ENCODE assay signal across 11 cellular contexts in the genomic region with DNA sequence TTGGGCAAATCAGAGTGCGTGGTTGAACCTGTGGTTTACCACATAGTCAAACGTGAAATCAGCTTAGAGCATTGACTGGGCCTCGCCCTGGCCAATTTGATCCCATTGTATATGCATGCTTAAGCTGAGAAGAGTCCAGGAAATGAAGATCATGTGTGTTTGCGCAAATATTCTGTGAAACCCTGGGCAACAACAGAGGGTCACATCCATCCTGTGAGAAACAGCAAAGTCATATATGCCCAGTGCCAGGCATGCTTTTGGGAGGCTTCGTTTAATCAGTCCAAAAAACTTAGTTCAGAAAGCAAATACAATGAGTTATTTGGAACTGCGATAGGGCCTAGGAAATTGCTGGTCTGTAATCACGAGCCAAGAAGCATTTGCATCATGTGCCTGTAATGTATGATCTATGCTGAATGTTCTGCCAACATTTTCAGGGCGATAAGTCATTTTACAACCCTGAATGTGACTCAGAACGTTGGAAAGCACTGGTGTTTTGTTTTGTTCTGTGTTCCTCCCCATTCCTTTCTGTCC.
DNase-seq lines count a peak whose midpoint lies in the region; ATAC-seq, FAIRE-seq and TF ChIP-seq lines count a peak whose summit lies in the region.
"Had no signal": no experiment of that assay in that cellular context is flagged by ENCODE, and none has a peak within 500 bp of the region (broad histone marks: within the 10 kb centered on the region; RNA-seq: fewer than 3 reads in every experiment).

No MANE protein-coding gene starts in this region.

- H3K9ac ChIP-seq in DND-41 (ENCODE audit: low read depth, low read length), result no peak overlapping the region

- TF ChIP-seq CTCF in DND-41 (IDR thresholded peaks at IDR 0.05; ENCODE audit: borderline replicate concordance, extremely low read depth, low read length, poor library complexity, severe bottlenecking) (no peak), RWPE2 (IDR thresholded peaks at IDR 0.05; ENCODE audit: poor library complexity, severe bottlenecking) (no peak), foreskin fibroblast (IDR thresholded peaks at IDR 0.05; ENCODE audit: low read depth, low read length) (no peak), retinal pigment epithelial cell (conservative IDR thresholded peaks at IDR 0.05; ENCODE audit: low read depth, low read length) (no peak), D721Med (IDR thresholded peaks at IDR 0.05; ENCODE audit: insufficient read depth, missing control alignments) (no peak)

- no peak overlapping the region for H3K4me2 ChIP-seq in DND-41 (ENCODE audit: insufficient read depth, low read length)

- no peak for ATAC-seq in DND-41 (ENCODE audit: insufficient read depth, low read depth)
- ATAC-seq in RWPE2 (ENCODE audit: low read depth), result peak; percentile 90
- ATAC-seq in GM21423 (IDR thresholded peaks at IDR 0.05; ENCODE audit: unreplicated experiment), result no peak

- H3K27ac ChIP-seq in DND-41 (ENCODE audit: low read length) (no peak overlapping the region), RWPE2 (ENCODE audit: poor library complexity, severe bottlenecking) (peak overlapping the region; percentile 76)

- no peaks in the 10 kb centered on the region for H3K4me1 ChIP-seq in DND-41 (ENCODE audit: insufficient read depth, low read length)
- H3K4me1 ChIP-seq in RWPE2 (ENCODE audit: insufficient read depth, poor library complexity, severe bottlenecking), result peaks cover 7% of the 10 kb centered on the region

- no peaks in the 10 kb centered on the region for H4K20me1 ChIP-seq in DND-41 (ENCODE audit: insufficient read depth, low read length)

- H2AFZ ChIP-seq in DND-41 (ENCODE audit: low read depth, low read length), result no peak overlapping the region

- H3K36me3 ChIP-seq in DND-41 (ENCODE audit: insufficient read depth, low read length) (no peaks in the 10 kb centered on the region), RWPE2 (ENCODE audit: low read depth) (no peaks in the 10 kb centered on the region)

- no peak overlapping the region for H3K4me3 ChIP-seq in DND-41 (ENCODE audit: low read depth in 1 of 2, low read length in 2 of 2)
- H3K4me3 ChIP-seq in RWPE2 (ENCODE audit: severe bottlenecking), result no peak overlapping the region
- H3K4me3 ChIP-seq in foreskin fibroblast (ENCODE audit: low read depth in 1 of 2, low read length in 2 of 2), result no peak overlapping the region
- no peak overlapping the region for H3K4me3 ChIP-seq in retinal pigment epithelial cell (ENCODE audit: low read length)

- DNase-seq in DND-41, result peak; percentile 4
- DNase-seq in RWPE2 (ENCODE audit: low spot score), result no peak
- DNase-seq in foreskin fibroblast, result peak; percentile 94 to 96
- DNase-seq in retinal pigment epithelial cell (ENCODE audit: low read depth), result peak; percentile 96
- no peak for DNase-seq in germinal center (ENCODE audit: low spot score)
- DNase-seq in D721Med (ENCODE audit: insufficient read length, low spot score), result no peak
- no peak for DNase-seq in NCI-H1694 (lab: John Stamatoyannopoulos, UW)
- DNase-seq: amniotic stem cell, Karpas-422, NCI-H510A treated with DMSO at 0.1 percent for 48 hours had no signal

- peaks cover 4% of the 10 kb centered on the region for H3K27me3 ChIP-seq in DND-41 (ENCODE audit: insufficient read depth, low read length, poor library complexity)
- H3K27me3 ChIP-seq in RWPE2 (ENCODE audit: insufficient read depth, poor library complexity, severe bottlenecking), result no peaks in the 10 kb centered on the region

- H3K79me2 ChIP-seq in DND-41 (ENCODE audit: insufficient read depth, low read length), result no peaks in the 10 kb centered on the region

- no peak for FAIRE-seq in D721Med (lab: Jason Lieb, UNC)

- H3K9me3 ChIP-seq in DND-41 (ENCODE audit: insufficient read depth, low read length, severe bottlenecking), result no peaks in the 10 kb centered on the region
- H3K9me3 ChIP-seq in RWPE2 (ENCODE audit: severe bottlenecking), result no peaks in the 10 kb centered on the region

Comparison
In these comparisons a context has a peak if more than half of its experiments do, and no peak if none do; other contexts are left out.
1. DNase-seq: peak in DND-41 (single experiment), foreskin fibroblast (2 of 2) and retinal pigment epithelial cell (single experiment); none in RWPE2 (single experiment), germinal center (single experiment), D721Med (single experiment) and NCI-H1694 (single experiment).